In genomic region chr2:239676716-239677454, GRCh38 we compare ENCODE assay signal across 18 cellular contexts.
DNase-seq lines count a peak whose midpoint lies in the region; ATAC-seq lines count a peak whose summit lies in the region.
"Had no signal": no experiment of that assay in that cellular context is flagged by ENCODE, and none has a peak within 500 bp of the region (broad histone marks: within the 10 kb centered on the region; RNA-seq: fewer than 3 reads in every experiment).

No MANE protein-coding gene starts in this region.

- no peaks in the 10 kb centered on the region for H3K36me3 Mint-ChIP-seq in activated CD4-positive, alpha-beta memory T cell treated with anti-CD3 and anti-CD28 coated beads, Interleukin-2, amount 10 ng/mL, durations not matched to agents 7 days and 5 days (ENCODE audit: low read depth)
- no peaks in the 10 kb centered on the region for H3K36me3 Mint-ChIP-seq in activated CD4-positive, alpha-beta memory T cell treated with anti-CD3 and anti-CD28 coated beads for 36 hours
- no peaks in the 10 kb centered on the region for H3K36me3 Mint-ChIP-seq in activated CD8-positive, alpha-beta memory T cell treated with anti-CD3 and anti-CD28 coated beads, Interleukin-2, amount 10 ng/mL, durations not matched to agents 7 days and 5 days
- H3K36me3 Mint-ChIP-seq in stimulated activated effector memory CD8-positive, alpha-beta T cell treated with anti-CD3 and anti-CD28 coated beads, Interleukin-12 subunit alpha, Interleukin-12 subunit beta, amount 100 ng/mL, for 72 hours = peaks cover 6% of the 10 kb centered on the region
- no peaks in the 10 kb centered on the region for H3K36me3 Mint-ChIP-seq in stimulated activated naive B cell treated with anti-CD40 and anti-IgM and Interleukin-4, amounts not matched to agents 10 μg/mL and 1 μg/mL and 100 μg/mL, for 72 hours
- H3K36me3 Mint-ChIP-seq: CD8-positive, alpha-beta memory T cell had no signal

- H3K27ac Mint-ChIP-seq in activated CD4-positive, alpha-beta memory T cell treated with anti-CD3 and anti-CD28 coated beads, Interleukin-2, amount 10 ng/mL, durations not matched to agents 7 days and 5 days = no peak overlapping the region
- no peak overlapping the region for H3K27ac Mint-ChIP-seq in activated CD4-positive, alpha-beta memory T cell treated with anti-CD3 and anti-CD28 coated beads for 36 hours
- H3K27ac Mint-ChIP-seq in activated CD8-positive, alpha-beta memory T cell treated with anti-CD3 and anti-CD28 coated beads, Interleukin-2, amount 10 ng/mL, durations not matched to agents 7 days and 5 days = no peak overlapping the region
- H3K27ac Mint-ChIP-seq in stimulated activated effector memory CD8-positive, alpha-beta T cell treated with anti-CD3 and anti-CD28 coated beads, Interleukin-12 subunit alpha, Interleukin-12 subunit beta, amount 100 ng/mL, for 72 hours = no peak overlapping the region
- no peak overlapping the region for H3K27ac Mint-ChIP-seq in stimulated activated naive B cell treated with anti-CD40 and anti-IgM and Interleukin-4, amounts not matched to agents 10 μg/mL and 1 μg/mL and 100 μg/mL, for 72 hours
- H3K27ac Mint-ChIP-seq: CD8-positive, alpha-beta memory T cell had no signal

- DNase-seq in activated CD4-positive, alpha-beta memory T cell treated with anti-CD3 and anti-CD28 coated beads, Interleukin-2, amount 10 ng/mL, durations not matched to agents 7 days and 5 days = peak; percentile 12
- DNase-seq in activated CD4-positive, alpha-beta memory T cell treated with anti-CD3 and anti-CD28 coated beads for 36 hours = no peak
- peak; percentile 34 for DNase-seq in activated CD8-positive, alpha-beta memory T cell treated with anti-CD3 and anti-CD28 coated beads, Interleukin-2, amount 10 ng/mL, durations not matched to agents 7 days and 5 days
- DNase-seq in mesenteric fat pad (ENCODE audit: low spot score) = peak; percentile 79
- DNase-seq in stimulated activated effector memory CD8-positive, alpha-beta T cell treated with anti-CD3 and anti-CD28 coated beads, Interleukin-12 subunit alpha, Interleukin-12 subunit beta, amount 100 ng/mL, for 72 hours (ENCODE audit: low spot score in 2 of 2) = no peak
- no peak for DNase-seq in effector CD4-positive, alpha-beta T cell
- no peak for DNase-seq in stimulated activated naive B cell treated with anti-CD40 and anti-IgM and Interleukin-4, amounts not matched to agents 10 μg/mL and 1 μg/mL and 100 μg/mL, for 72 hours
- no peak for DNase-seq in SHP77 (lab: John Stamatoyannopoulos, UW)
- DNase-seq: 8988T; BE2C; CD8-positive, alpha-beta memory T cell; GDM1; GOT3; Kasumi-1; NCI-H1105 treated with DMSO at 0.1 percent for 48 hours; NCI-H1694 treated with DMSO at 0.1 percent for 48 hours; OCI-M1 had no signal

- H3K4me1 Mint-ChIP-seq in activated CD4-positive, alpha-beta memory T cell treated with anti-CD3 and anti-CD28 coated beads, Interleukin-2, amount 10 ng/mL, durations not matched to agents 7 days and 5 days = no peaks in the 10 kb centered on the region
- no peaks in the 10 kb centered on the region for H3K4me1 Mint-ChIP-seq in activated CD4-positive, alpha-beta memory T cell treated with anti-CD3 and anti-CD28 coated beads for 36 hours (ENCODE audit: low read depth)
- no peaks in the 10 kb centered on the region for H3K4me1 Mint-ChIP-seq in activated CD8-positive, alpha-beta memory T cell treated with anti-CD3 and anti-CD28 coated beads, Interleukin-2, amount 10 ng/mL, durations not matched to agents 7 days and 5 days
- no peaks in the 10 kb centered on the region for H3K4me1 Mint-ChIP-seq in stimulated activated effector memory CD8-positive, alpha-beta T cell treated with anti-CD3 and anti-CD28 coated beads, Interleukin-12 subunit alpha, Interleukin-12 subunit beta, amount 100 ng/mL, for 72 hours
- H3K4me1 Mint-ChIP-seq in stimulated activated naive B cell treated with anti-CD40 and anti-IgM and Interleukin-4, amounts not matched to agents 10 μg/mL and 1 μg/mL and 100 μg/mL, for 72 hours = no peaks in the 10 kb centered on the region

- intact Hi-C loops in activated CD4-positive, alpha-beta memory T cell treated with anti-CD3 and anti-CD28 coated beads for 36 hours (cut with micrococcal nuclease) = no loop called here

- CTCF ChIA-PET in activated CD4-positive, alpha-beta memory T cell treated with anti-CD3 and anti-CD28 coated beads, Interleukin-2, amount 10 ng/mL, durations not matched to agents 7 days and 5 days (lab: Charles Lee) = no interaction called here
- CTCF ChIA-PET in activated CD4-positive, alpha-beta memory T cell treated with anti-CD3 and anti-CD28 coated beads for 36 hours (lab: Charles Lee) = no interaction called here
- CTCF ChIA-PET in activated CD8-positive, alpha-beta memory T cell treated with anti-CD3 and anti-CD28 coated beads, Interleukin-2, amount 10 ng/mL, durations not matched to agents 7 days and 5 days (lab: Charles Lee) = no interaction called here

- H3K9me3 Mint-ChIP-seq in activated CD4-positive, alpha-beta memory T cell treated with anti-CD3 and anti-CD28 coated beads, Interleukin-2, amount 10 ng/mL, durations not matched to agents 7 days and 5 days = no peaks in the 10 kb centered on the region
- H3K9me3 Mint-ChIP-seq in activated CD4-positive, alpha-beta memory T cell treated with anti-CD3 and anti-CD28 coated beads for 36 hours = no peaks in the 10 kb centered on the region
- no peaks in the 10 kb centered on the region for H3K9me3 Mint-ChIP-seq in activated CD8-positive, alpha-beta memory T cell treated with anti-CD3 and anti-CD28 coated beads, Interleukin-2, amount 10 ng/mL, durations not matched to agents 7 days and 5 days (ENCODE audit: low read depth)
- H3K9me3 Mint-ChIP-seq in stimulated activated effector memory CD8-positive, alpha-beta T cell treated with anti-CD3 and anti-CD28 coated beads, Interleukin-12 subunit alpha, Interleukin-12 subunit beta, amount 100 ng/mL, for 72 hours = no peaks in the 10 kb centered on the region
- peaks cover 0 to 4% of the 10 kb centered on the region in 2 donors for H3K9me3 Mint-ChIP-seq in stimulated activated naive B cell treated with anti-CD40 and anti-IgM and Interleukin-4, amounts not matched to agents 10 μg/mL and 1 μg/mL and 100 μg/mL, for 72 hours

- POLR2A ChIA-PET in activated CD4-positive, alpha-beta memory T cell treated with anti-CD3 and anti-CD28 coated beads, Interleukin-2, amount 10 ng/mL, durations not matched to agents 7 days and 5 days (lab: Charles Lee) = no interaction called here
- POLR2A ChIA-PET in activated CD4-positive, alpha-beta memory T cell treated with anti-CD3 and anti-CD28 coated beads for 36 hours (lab: Charles Lee) = no interaction called here

- no peak overlapping the region for H3K4me3 Mint-ChIP-seq in activated CD4-positive, alpha-beta memory T cell treated with anti-CD3 and anti-CD28 coated beads, Interleukin-2, amount 10 ng/mL, durations not matched to agents 7 days and 5 days
- H3K4me3 Mint-ChIP-seq in activated CD4-positive, alpha-beta memory T cell treated with anti-CD3 and anti-CD28 coated beads for 36 hours = no peak overlapping the region
- no peak overlapping the region for H3K4me3 Mint-ChIP-seq in activated CD8-positive, alpha-beta memory T cell treated with anti-CD3 and anti-CD28 coated beads, Interleukin-2, amount 10 ng/mL, durations not matched to agents 7 days and 5 days
- no peak overlapping the region for H3K4me3 Mint-ChIP-seq in stimulated activated effector memory CD8-positive, alpha-beta T cell treated with anti-CD3 and anti-CD28 coated beads, Interleukin-12 subunit alpha, Interleukin-12 subunit beta, amount 100 ng/mL, for 72 hours
- H3K4me3 Mint-ChIP-seq in stimulated activated naive B cell treated with anti-CD40 and anti-IgM and Interleukin-4, amounts not matched to agents 10 μg/mL and 1 μg/mL and 100 μg/mL, for 72 hours = no peak overlapping the region
- H3K4me3 Mint-ChIP-seq: CD8-positive, alpha-beta memory T cell had no signal

- ATAC-seq in activated CD8-positive, alpha-beta memory T cell treated with anti-CD3 and anti-CD28 coated beads, Interleukin-2, amount 10 ng/mL, durations not matched to agents 7 days and 5 days = no peak
- ATAC-seq in stimulated activated effector memory CD8-positive, alpha-beta T cell treated with anti-CD3 and anti-CD28 coated beads, Interleukin-12 subunit alpha, Interleukin-12 subunit beta, amount 100 ng/mL, for 72 hours = peak; percentile 18
- ATAC-seq in stimulated activated naive B cell treated with anti-CD40 and anti-IgM and Interleukin-4, amounts not matched to agents 10 μg/mL and 1 μg/mL and 100 μg/mL, for 72 hours (replicated peaks) = no peak
- ATAC-seq: GM12878 had no signal

- peaks cover 11% of the 10 kb centered on the region for H3K27me3 Mint-ChIP-seq in activated CD4-positive, alpha-beta memory T cell treated with anti-CD3 and anti-CD28 coated beads, Interleukin-2, amount 10 ng/mL, durations not matched to agents 7 days and 5 days
- H3K27me3 Mint-ChIP-seq in activated CD4-positive, alpha-beta memory T cell treated with anti-CD3 and anti-CD28 coated beads for 36 hours = no peaks in the 10 kb centered on the region
- H3K27me3 Mint-ChIP-seq in activated CD8-positive, alpha-beta memory T cell treated with anti-CD3 and anti-CD28 coated beads, Interleukin-2, amount 10 ng/mL, durations not matched to agents 7 days and 5 days = peaks cover 14% of the 10 kb centered on the region
- H3K27me3 Mint-ChIP-seq in stimulated activated naive B cell treated with anti-CD40 and anti-IgM and Interleukin-4, amounts not matched to agents 10 μg/mL and 1 μg/mL and 100 μg/mL, for 72 hours = peaks cover 5 to 6% of the 10 kb centered on the region in 2 donors

Comparison
In these comparisons a context has a peak if more than half of its experiments do, and no peak if none do; other contexts are left out.
1. DNase-seq: peak in activated CD4-positive, alpha-beta memory T cell treated with anti-CD3 and anti-CD28 coated beads, Interleukin-2, amount 10 ng/mL, durations not matched to agents 7 days and 5 days (single experiment), activated CD8-positive, alpha-beta memory T cell treated with anti-CD3 and anti-CD28 coated beads, Interleukin-2, amount 10 ng/mL, durations not matched to agents 7 days and 5 days (single experiment) and mesenteric fat pad (single experiment); none in activated CD4-positive, alpha-beta memory T cell treated with anti-CD3 and anti-CD28 coated beads for 36 hours (single experiment), stimulated activated effector memory CD8-positive, alpha-beta T cell treated with anti-CD3 and anti-CD28 coated beads, Interleukin-12 subunit alpha, Interleukin-12 subunit beta, amount 100 ng/mL, for 72 hours (0 of 2), effector CD4-positive, alpha-beta T cell (single experiment), stimulated activated naive B cell treated with anti-CD40 and anti-IgM and Interleukin-4, amounts not matched to agents 10 μg/mL and 1 μg/mL and 100 μg/mL, for 72 hours (single experiment) and SHP77 (0 of 2).